ENCODE assay signal across 31 cellular contexts in genomic region chr22:18996376-18996900, GRCh38.
"Had no signal": no experiment of that assay in that cellular context is flagged by ENCODE, and none has a peak within 500 bp of the region (broad histone marks: within the 10 kb centered on the region; RNA-seq: fewer than 3 reads in every experiment).

No MANE protein-coding gene starts in this region.

- H3K4me2 ChIP-seq: neural progenitor cell had no signal

- H3K9me3 ChIP-seq: left ventricle myocardium inferior, neutrophil, prostate gland, stomach, testis, thyroid gland, transverse colon, upper lobe of right lung had no signal

- H3K4me1 ChIP-seq: left ventricle myocardium inferior, prostate gland, stomach, testis, transverse colon, upper lobe of right lung had no signal

- FAIRE-seq: islet of Langerhans, urothelium cell line had no signal

- H3K27ac Mint-ChIP-seq: immature natural killer cell; mesothelial cell of epicardium; naive B cell; natural killer cell; nephron progenitor cell; neural progenitor cell; stimulated activated naive B cell treated with anti-CD40 and anti-IgM and Interleukin-4, amounts not matched to agents 10 μg/mL and 1 μg/mL and 100 μg/mL, for 72 hours had no signal

- ATAC-seq: natural killer cell; right cardiac atrium; sciatic nerve; stimulated activated naive B cell treated with anti-CD40 and anti-IgM and Interleukin-4, amounts not matched to agents 10 μg/mL and 1 μg/mL and 100 μg/mL, for 72 hours; stimulated activated naive CD8-positive, alpha-beta T cell treated with anti-CD3 and anti-CD28 coated beads, Interleukin-15, Interleukin-2, amounts not matched to agents 100 U/mL and 50 U/mL, for 24 hours; upper lobe of right lung had no signal

- H3K4me3 ChIP-seq: left ventricle myocardium inferior, lung, neural progenitor cell, ovary, prostate gland, skin epidermis, stomach, testis, thyroid gland, transverse colon, upper lobe of right lung had no signal

- H3K4me1 Mint-ChIP-seq: immature natural killer cell; mesothelial cell of epicardium; naive B cell; natural killer cell; stimulated activated naive B cell treated with anti-CD40 and anti-IgM and Interleukin-4, amounts not matched to agents 10 μg/mL and 1 μg/mL and 100 μg/mL, for 72 hours had no signal

- H3K27me3 ChIP-seq: ovary, testis, thyroid gland had no signal

- H3K4me3 Mint-ChIP-seq: immature natural killer cell; mesothelial cell of epicardium; natural killer cell; nephron progenitor cell; neural progenitor cell; stimulated activated naive B cell treated with anti-CD40 and anti-IgM and Interleukin-4, amounts not matched to agents 10 μg/mL and 1 μg/mL and 100 μg/mL, for 72 hours had no signal

- H2AFZ ChIP-seq: neural progenitor cell had no signal

- DNase-seq: hypothalamus; immature natural killer cell; left ventricle myocardium inferior; mesendoderm; naive B cell; natural killer cell; nephron progenitor cell; occipital lobe; ovary; retina; right cardiac atrium; stimulated activated CD4-positive, alpha-beta T cell treated with anti-CD3 and anti-CD28 coated beads, Interleukin-12 subunit alpha, Interleukin-12 subunit beta, amount 100 ng/mL, for 4 hours; stimulated activated CD4-positive, alpha-beta T cell treated with anti-CD3 and anti-CD28 coated beads, Interleukin-15, amount 100 ng/mL, for 24 hours; stimulated activated CD4-positive, alpha-beta T cell treated with anti-CD3 and anti-CD28 coated beads, Interleukin-2, amount 100 ng/mL, for 24 hours; stimulated activated CD4-positive, alpha-beta T cell treated with anti-CD3 and anti-CD28 coated beads, Interleukin-4, amount 100 ng/mL, for 1 hour; stimulated activated naive B cell treated with anti-CD40 and anti-IgM and Interleukin-4, amounts not matched to agents 10 μg/mL and 1 μg/mL and 100 μg/mL, for 72 hours; stimulated activated naive CD8-positive, alpha-beta T cell treated with anti-CD3 and anti-CD28 coated beads, Interleukin-15, Interleukin-2, amounts not matched to agents 100 U/mL and 50 U/mL, for 24 hours; stomach; testis; thyroid gland; transverse colon; upper lobe of right lung had no signal

- H3K9me3 Mint-ChIP-seq: immature natural killer cell; mesothelial cell of epicardium; natural killer cell; nephron progenitor cell; stimulated activated naive B cell treated with anti-CD40 and anti-IgM and Interleukin-4, amounts not matched to agents 10 μg/mL and 1 μg/mL and 100 μg/mL, for 72 hours had no signal

- H3K9ac ChIP-seq: neural progenitor cell had no signal

- H3K27ac ChIP-seq: left ventricle myocardium inferior, neural progenitor cell, neutrophil, ovary, prostate gland, skin epidermis, stomach, testis, thyroid gland, transverse colon, upper lobe of right lung had no signal

- H3K36me3 ChIP-seq: left ventricle myocardium inferior, neural progenitor cell, neutrophil, ovary, prostate gland, stomach, thyroid gland, transverse colon, upper lobe of right lung had no signal

- H3K36me3 Mint-ChIP-seq: immature natural killer cell; mesothelial cell of epicardium; naive B cell; natural killer cell; neural progenitor cell; stimulated activated naive B cell treated with anti-CD40 and anti-IgM and Interleukin-4, amounts not matched to agents 10 μg/mL and 1 μg/mL and 100 μg/mL, for 72 hours had no signal
